ENCODE assay signal across 29 cellular contexts in the genomic region with DNA sequence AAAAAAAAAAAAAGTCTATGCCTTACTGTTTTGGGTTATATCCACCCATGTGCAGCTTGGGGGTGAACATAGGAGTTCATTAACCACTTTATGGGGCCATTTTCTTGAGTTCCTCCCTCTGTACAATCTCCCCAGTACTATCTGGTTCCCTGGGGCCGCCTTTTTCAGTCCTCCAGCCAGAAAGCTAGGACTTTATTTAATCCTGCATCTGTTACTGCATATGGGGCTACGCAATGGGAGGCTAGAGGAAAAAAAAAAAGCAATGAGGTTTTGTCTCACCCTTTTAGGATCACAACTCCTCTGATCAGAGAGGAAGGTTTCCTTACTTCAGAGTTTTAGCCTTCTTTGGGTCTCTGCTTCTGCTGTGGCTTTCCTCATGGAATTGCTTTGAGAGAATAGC.
"Had no signal": no experiment of that assay in that cellular context is flagged by ENCODE, and none has a peak within 500 bp of the region (broad histone marks: within the 10 kb centered on the region; RNA-seq: fewer than 3 reads in every experiment).

No MANE protein-coding gene starts in this region.

- H3K9me3 Mint-ChIP-seq: dendritic cell treated with granulocyte-macrophage colony-stimulating factor and Interleukin-4, amounts not matched to agents 40 ng/mL and 50 ng/mL, for 4 days; endodermal cell; memory B cell; stimulated activated naive B cell treated with anti-CD40 and anti-IgM and Interleukin-4, amounts not matched to agents 10 μg/mL and 1 μg/mL and 100 μg/mL, for 72 hours had no signal

- H3K4me3 ChIP-seq: colonic mucosa, gastrocnemius medialis, heart left ventricle, hepatocyte, lung, mucosa of descending colon, neural progenitor cell, prostate gland, sigmoid colon, thoracic aorta, tibial nerve, upper lobe of left lung, vagina had no signal

- H3K36me3 Mint-ChIP-seq: neural progenitor cell had no signal

- H3K4me1 ChIP-seq: colonic mucosa, prostate gland, upper lobe of left lung, vagina had no signal

- H3K27me3 ChIP-seq: colonic mucosa, gastrocnemius medialis, heart left ventricle, hepatocyte, neural progenitor cell, sigmoid colon, tibial nerve, upper lobe of left lung, vagina had no signal

- H3K27ac ChIP-seq: colonic mucosa, epithelial cell of prostate, gastrocnemius medialis, heart left ventricle, hepatocyte, neural progenitor cell, prostate gland, sigmoid colon, thoracic aorta, tibial nerve, upper lobe of left lung, vagina had no signal

- ATAC-seq: esophagus mucosa; gastrocnemius medialis; heart left ventricle; left lobe of liver; mucosa of descending colon; right cardiac atrium; stimulated activated naive B cell treated with anti-CD40 and anti-IgM and Interleukin-4, amounts not matched to agents 10 μg/mL and 1 μg/mL and 100 μg/mL, for 72 hours had no signal

- H3K9me3 ChIP-seq: colonic mucosa, gastrocnemius medialis, heart left ventricle, mucosa of descending colon, prostate gland, sigmoid colon, thoracic aorta, tibial nerve, upper lobe of left lung, vagina had no signal

- H3K4me3 Mint-ChIP-seq: dendritic cell treated with granulocyte-macrophage colony-stimulating factor and Interleukin-4, amounts not matched to agents 40 ng/mL and 50 ng/mL, for 4 days; endodermal cell; memory B cell; naive B cell; nephron; neural progenitor cell; stimulated activated naive B cell treated with anti-CD40 and anti-IgM and Interleukin-4, amounts not matched to agents 10 μg/mL and 1 μg/mL and 100 μg/mL, for 72 hours; stimulated activated naive CD8-positive, alpha-beta T cell treated with anti-CD3 and anti-CD28 coated beads, Interleukin-15, Interleukin-2, amounts not matched to agents 100 ng/mL and 50 ng/mL, for 24 hours had no signal

- H3K27me3 Mint-ChIP-seq: dendritic cell treated with granulocyte-macrophage colony-stimulating factor and Interleukin-4, amounts not matched to agents 40 ng/mL and 50 ng/mL, for 4 days; memory B cell; naive B cell; stimulated activated naive B cell treated with anti-CD40 and anti-IgM and Interleukin-4, amounts not matched to agents 10 μg/mL and 1 μg/mL and 100 μg/mL, for 72 hours; stimulated activated naive CD8-positive, alpha-beta T cell treated with anti-CD3 and anti-CD28 coated beads, Interleukin-15, Interleukin-2, amounts not matched to agents 100 ng/mL and 50 ng/mL, for 24 hours had no signal

- H3K27ac Mint-ChIP-seq: dendritic cell treated with granulocyte-macrophage colony-stimulating factor and Interleukin-4, amounts not matched to agents 40 ng/mL and 50 ng/mL, for 4 days; endodermal cell; memory B cell; naive B cell; neural progenitor cell; stimulated activated naive B cell treated with anti-CD40 and anti-IgM and Interleukin-4, amounts not matched to agents 10 μg/mL and 1 μg/mL and 100 μg/mL, for 72 hours; stimulated activated naive CD8-positive, alpha-beta T cell treated with anti-CD3 and anti-CD28 coated beads, Interleukin-15, Interleukin-2, amounts not matched to agents 100 ng/mL and 50 ng/mL, for 24 hours had no signal

- H3K36me3 ChIP-seq: colonic mucosa, gastrocnemius medialis, neural progenitor cell, prostate gland, upper lobe of left lung, vagina had no signal

- DNase-seq: colonic mucosa; effector CD8-positive, alpha-beta T cell; endodermal cell; foreskin fibroblast; gastrocnemius medialis; heart left ventricle; kidney; mucosa of descending colon; naive B cell; right cardiac atrium; sigmoid colon; stimulated activated CD4-positive, alpha-beta T cell treated with anti-CD3 and anti-CD28 coated beads, Interleukin-15, amount 100 ng/mL, for 24 hours; stimulated activated CD4-positive, alpha-beta T cell treated with anti-CD3 and anti-CD28 coated beads, Interleukin-2, amount 100 ng/mL, for 48 hours; stimulated activated naive B cell treated with anti-CD40 and anti-IgM and Interleukin-4, amounts not matched to agents 10 μg/mL and 1 μg/mL and 100 μg/mL, for 72 hours; upper lobe of left lung had no signal
